Comparison of ENCODE assay signal across 7 cellular contexts in genomic region chr12:123660328-123660727, GRCh38. TPM values are rescaled to one million over a fixed set of nuclear protein-coding genes. Genes with fewer than 3 reads are reported as not detected.
DNase-seq lines count a peak whose midpoint lies in the region; ATAC-seq and TF ChIP-seq lines count a peak whose summit lies in the region.
"Had no signal": no experiment of that assay in that cellular context is flagged by ENCODE, and none has a peak within 500 bp of the region (broad histone marks: within the 10 kb centered on the region; RNA-seq: fewer than 3 reads in every experiment).

No MANE protein-coding gene starts in this region.

- H3K27ac ChIP-seq in epithelial cell of prostate: peak overlapping the region; percentile 77
- H3K27ac ChIP-seq in sigmoid colon: no peak overlapping the region

- TF ChIP-seq CTCF in sigmoid colon (IDR thresholded peaks at IDR 0.05): no peak

- no peak for ATAC-seq in GM21360 (IDR thresholded peaks at IDR 0.05; ENCODE audit: unreplicated experiment)
- ATAC-seq: heart left ventricle had no signal

- intact Hi-C loops in sigmoid colon (cut with DNase I): no loop called here

- DNase-seq in A172 (ENCODE audit: low spot score) (peak; percentile 71), HS-27A (ENCODE audit: low read depth) (peak; percentile 62), epithelial cell of prostate (ENCODE audit: low read depth, low spot score) (peak; percentile 66), cortex of kidney (lab: John Stamatoyannopoulos, UW) (no peak), sigmoid colon (no peak)
- DNase-seq: heart left ventricle had no signal

- no peaks in the 10 kb centered on the region for H3K9me3 ChIP-seq in sigmoid colon
- H3K9me3 ChIP-seq: heart left ventricle had no signal

- H3K27me3 ChIP-seq in sigmoid colon: no peaks in the 10 kb centered on the region
- H3K27me3 ChIP-seq: heart left ventricle had no signal

- H3K4me3 ChIP-seq in sigmoid colon: no peak overlapping the region
- H3K4me3 ChIP-seq: heart left ventricle had no signal

- no peak for TF ChIP-seq EP300 in sigmoid colon (IDR thresholded peaks at IDR 0.05)

- WGBS in sigmoid colon, 2 donors: 81 to 85% methylated on average over 3 of the region's 3 CpGs

- H3K36me3 ChIP-seq in sigmoid colon: peaks cover 0 to 57% (median 15%) of the 10 kb centered on the region in 4 donors

- TF ChIP-seq POLR2A in sigmoid colon (IDR thresholded peaks at IDR 0.05): no peak

- no peaks in the 10 kb centered on the region for H3K4me1 ChIP-seq in sigmoid colon

RNA-seq across cellular contexts. Expression of gene TCTN2, which starts 10.6 kb away (rescaled TPM):
- 22.8 and 22.9 TPM in 2 replicates for total RNA-seq in A172 (2014; rRNA removed; shearing (Covaris generic))
- total RNA-seq in sigmoid colon: 10 to 100 TPM in 1 of 4 donors, 1 to 10 TPM in 3; 4.6 to 11.6 (median 8.1) TPM
- 1 to 10 TPM in 2 of 3 donors, under 1 TPM in 1; 0.23 to 3.8 (median 1.2) TPM for polyA plus RNA-seq in sigmoid colon

RNA-seq across cellular contexts. Expression of gene GTF2H3, which starts 26.7 kb away (rescaled TPM):
- 44.0 and 56.3 TPM in 2 replicates for total RNA-seq in A172 (2014; rRNA removed; shearing (Covaris generic))
- total RNA-seq in sigmoid colon: 10 to 100 TPM; 16.4 to 20.8 (median 19.3) TPM
- 10 to 100 TPM in 2 of 3 donors, 1 to 10 TPM in 1; 9.2 to 13.2 (median 10.2) TPM for polyA plus RNA-seq in sigmoid colon

RNA-seq across cellular contexts. Expression of gene EIF2B1, which starts 26.8 kb away (rescaled TPM):
- 69.5 and 75.1 TPM in 2 replicates for total RNA-seq in A172 (2014; rRNA removed; shearing (Covaris generic))
- 100 to 1,000 TPM; 102 to 155 (median 109) TPM for total RNA-seq in sigmoid colon
- 10 to 100 TPM; 23.1 to 33.2 (median 25.2) TPM for polyA plus RNA-seq in sigmoid colon

RNA-seq across cellular contexts. Expression of gene ATP6V0A2, which starts 51.8 kb away (rescaled TPM):
- 25.9 and 27.6 TPM in 2 replicates for total RNA-seq in A172 (2014; rRNA removed; shearing (Covaris generic))
- 10 to 100 TPM; 13.6 to 21.0 (median 15.4) TPM for total RNA-seq in sigmoid colon
- 1 to 10 TPM; 1.8 to 9.2 (median 3.0) TPM for polyA plus RNA-seq in sigmoid colon

RNA-seq across cellular contexts. Expression of gene DDX55, which starts 58.4 kb away (rescaled TPM):
- 25.9 and 30.5 TPM in 2 replicates for total RNA-seq in A172 (2014; rRNA removed; shearing (Covaris generic))
- total RNA-seq in sigmoid colon: 10 to 100 TPM; 13.6 to 33.0 (median 18.2) TPM
- 10 to 100 TPM in 1 of 3 donors, 1 to 10 TPM in 2; 5.4 to 13.4 (median 6.7) TPM for polyA plus RNA-seq in sigmoid colon

Comparison
In these comparisons a context has a peak if more than half of its experiments do, and no peak if none do; other contexts are left out.
1. DNase-seq: peak in A172 (single experiment), HS-27A (single experiment) and epithelial cell of prostate (single experiment); none in cortex of kidney (single experiment) and sigmoid colon (single experiment).